In genomic region chr11:76313913-76314740, GRCh38 we compare ENCODE assay signal across 23 cellular contexts.
DNase-seq lines count a peak whose midpoint lies in the region; ATAC-seq, FAIRE-seq and TF ChIP-seq lines count a peak whose summit lies in the region.
"Had no signal": no experiment of that assay in that cellular context is flagged by ENCODE, and none has a peak within 500 bp of the region (broad histone marks: within the 10 kb centered on the region; RNA-seq: fewer than 3 reads in every experiment).

No MANE protein-coding gene starts in this region.

- in situ Hi-C loops in GM12878 (cut with MboI), result no loop called here

- no peak overlapping the region for H3K27ac ChIP-seq in right cardiac atrium (ENCODE audit: low read length)
- H3K27ac ChIP-seq in GM12878 (ENCODE audit: control insufficient read depth, insufficient read depth), result no peak overlapping the region
- H3K27ac ChIP-seq: heart left ventricle, skin epidermis had no signal

- CTCF ChIA-PET in GM12878 (lab: Yijun Ruan, JAX), result interaction anchor here (1.4 to 2.5 kb wide), 2 partner anchors 106 to 417 kb away, joined by 5 to 18 read pairs; no protein-coding TSS in a partner anchor
- CTCF ChIA-PET in activated CD8-positive, alpha-beta T cell treated with anti-CD3 and anti-CD28 coated beads, Interleukin-2, amount 10 ng/mL, durations not matched to agents 7 days and 5 days (lab: Charles Lee), result interaction anchor here (3.5 kb wide), 1 partner anchor 106 kb away, joined by 34 read pairs; no protein-coding TSS in a partner anchor

- no peak for ATAC-seq in right cardiac atrium
- no peak for ATAC-seq in Right ventricle myocardium superior (ENCODE audit: poor library complexity)
- no peak for ATAC-seq in GM12878
- no peak for ATAC-seq in activated CD8-positive, alpha-beta T cell treated with anti-CD3 and anti-CD28 coated beads, Interleukin-2, amount 10 ng/mL, durations not matched to agents 7 days and 5 days
- ATAC-seq: heart left ventricle; naive thymus-derived CD4-positive, alpha-beta T cell had no signal

- POLR2A ChIA-PET in GM12878 (lab: Charles Lee), result interaction anchor here (0.5 kb wide), 1 partner anchor 1076 kb away, joined by 3 read pairs; no protein-coding TSS in a partner anchor
- POLR2A ChIA-PET in activated CD8-positive, alpha-beta T cell treated with anti-CD3 and anti-CD28 coated beads, Interleukin-2, amount 10 ng/mL, durations not matched to agents 7 days and 5 days (lab: Charles Lee), result no interaction called here

- no peak overlapping the region for H3K4me3 ChIP-seq in right cardiac atrium (ENCODE audit: low read length)
- H3K4me3 ChIP-seq in GM12878, result no peak overlapping the region
- H3K4me3 ChIP-seq: heart left ventricle, skin epidermis had no signal

- peak; percentile 45 to 70 (median 69) for DNase-seq in right cardiac atrium
- DNase-seq in Right ventricle myocardium superior, result no peak
- DNase-seq in GM12878 (ENCODE audit: low read depth, low spot score), result no peak
- peak; percentile 56 for DNase-seq in left kidney (ENCODE audit: low read depth, low spot score)
- DNase-seq in activated CD8-positive, alpha-beta T cell treated with anti-CD3 and anti-CD28 coated beads, Interleukin-2, amount 10 ng/mL, durations not matched to agents 7 days and 5 days, result no peak
- DNase-seq in middle frontal gyrus (ENCODE audit: extremely low spot score, low spot score), result no peak
- DNase-seq in activated CD4-positive, alpha-beta T cell treated with anti-CD3 and anti-CD28 coated beads, Interleukin-2, amount 50 U/mL, for 1 hour, result no peak
- no peak for DNase-seq in NOMO-1 (lab: John Stamatoyannopoulos, UW; ENCODE audit: unreplicated experiment in 2 of 2)
- DNase-seq: activated CD4-positive, alpha-beta memory T cell treated with anti-CD3 and anti-CD28 coated beads for 36 hours; activated naive CD4-positive, alpha-beta T cell treated with Interleukin-2 at 50 U/mL for 16 hours; activated T-cell treated with anti-CD3 and anti-CD28 coated beads, Interleukin-2, amount 50 U/mL, for 1 hour; aorta; C1 segment of cervical spinal cord; heart left ventricle; naive thymus-derived CD4-positive, alpha-beta T cell; NCI-H2029 treated with DMSO at 0.1 percent for 48 hours; NCI-H510A treated with DMSO at 0.1 percent for 48 hours; stimulated activated CD4-positive, alpha-beta T cell treated with anti-CD3 and anti-CD28 coated beads, Interleukin-2, amount 100 ng/mL, for 48 hours had no signal

- H3K4me3 Mint-ChIP-seq in activated CD8-positive, alpha-beta T cell treated with anti-CD3 and anti-CD28 coated beads, Interleukin-2, amount 10 ng/mL, durations not matched to agents 7 days and 5 days, result no peak overlapping the region
- H3K4me3 Mint-ChIP-seq: activated CD4-positive, alpha-beta memory T cell treated with anti-CD3 and anti-CD28 coated beads for 36 hours; HFFc6; naive thymus-derived CD4-positive, alpha-beta T cell; T-helper 1 cell treated with Interleukin-12 subunit alpha and Interleukin-12 subunit beta and Interleukin-4 antibody, amounts not matched to agents 30 μg/mL and 1 μg/mL, for 36 hours had no signal

- RAD21 ChIA-PET in GM12878 (lab: Charles Lee; ENCODE audit: unreplicated experiment), result interaction anchor here (0.6 to 1.8 kb wide), 2 partner anchors 102 to 105 kb away, joined by 3 to 17 read pairs; no protein-coding TSS in a partner anchor

- H3K9me3 Mint-ChIP-seq in activated CD8-positive, alpha-beta T cell treated with anti-CD3 and anti-CD28 coated beads, Interleukin-2, amount 10 ng/mL, durations not matched to agents 7 days and 5 days (ENCODE audit: insufficient read depth), result no peaks in the 10 kb centered on the region
- H3K9me3 Mint-ChIP-seq: activated CD4-positive, alpha-beta memory T cell treated with anti-CD3 and anti-CD28 coated beads for 36 hours; HFFc6; naive thymus-derived CD4-positive, alpha-beta T cell; T-helper 1 cell treated with Interleukin-12 subunit alpha and Interleukin-12 subunit beta and Interleukin-4 antibody, amounts not matched to agents 30 μg/mL and 1 μg/mL, for 36 hours had no signal

- no peak for TF ChIP-seq POLR2A in GM12878 (IDR thresholded peaks at IDR 0.05; ENCODE audit: low read depth, low read length)

- H3K27ac Mint-ChIP-seq in activated CD8-positive, alpha-beta T cell treated with anti-CD3 and anti-CD28 coated beads, Interleukin-2, amount 10 ng/mL, durations not matched to agents 7 days and 5 days, result no peak overlapping the region
- H3K27ac Mint-ChIP-seq: activated CD4-positive, alpha-beta memory T cell treated with anti-CD3 and anti-CD28 coated beads for 36 hours; HFFc6; T-helper 1 cell treated with Interleukin-12 subunit alpha and Interleukin-12 subunit beta and Interleukin-4 antibody, amounts not matched to agents 30 μg/mL and 1 μg/mL, for 36 hours had no signal

- WGBS in right cardiac atrium, result 62% methylated on average over 15 of the region's 15 CpGs
- WGBS in GM12878 (ENCODE audit: insufficient coverage, insufficient replicate concordance, low lambda C conversion rate, missing lambda C conversion rate), result 41% methylated on average over 15 of the region's 15 CpGs

- H3K4me2 ChIP-seq in GM12878 (ENCODE audit: control insufficient read depth, insufficient read depth), result no peak overlapping the region

- SMC1A ChIA-PET in GM12878 (lab: Charles Lee; ENCODE audit: uncharacterized antibody, unreplicated experiment), result interaction anchor here (2.3 kb wide), 1 partner anchor 107 kb away, joined by 10 read pairs; no protein-coding TSS in a partner anchor

- TF ChIP-seq EP300 in GM12878 (IDR thresholded peaks at IDR 0.05; ENCODE audit: borderline replicate concordance in 1 of 2, control insufficient read depth in 1 of 2, low read depth in 2 of 2, low read length in 2 of 2), result no peak

- no peak for TF ChIP-seq RAD21 in GM12878 (IDR thresholded peaks at IDR 0.05; ENCODE audit: insufficient read depth, low read depth, low read length)

- no peaks in the 10 kb centered on the region for H3K36me3 Mint-ChIP-seq in activated CD8-positive, alpha-beta T cell treated with anti-CD3 and anti-CD28 coated beads, Interleukin-2, amount 10 ng/mL, durations not matched to agents 7 days and 5 days (ENCODE audit: low read depth)
- H3K36me3 Mint-ChIP-seq: activated CD4-positive, alpha-beta memory T cell treated with anti-CD3 and anti-CD28 coated beads for 36 hours; naive thymus-derived CD4-positive, alpha-beta T cell had no signal

- no peaks in the 10 kb centered on the region for H4K20me1 ChIP-seq in GM12878 (ENCODE audit: control insufficient read depth, insufficient read depth)

- BruUV-seq in GM12878 (replicated peaks; lab: Mats Ljungman, UMichigan), result no TSS peak

- intact Hi-C loops in right cardiac atrium (cut with DNase I) (loop anchor here in 2 of 4 donors (10.0 kb wide), 2 partner anchors 409 to 419 kb away; no protein-coding TSS in a partner anchor), Right ventricle myocardium superior (cut with DNase I) (no loop called here), GM12878 (cut with micrococcal nuclease; ENCODE audit: unreplicated experiment) (no loop called here)

- no peaks in the 10 kb centered on the region for H3K79me2 ChIP-seq in GM12878 (ENCODE audit: control insufficient read depth, insufficient read depth, low read length)

- H3K4me1 ChIP-seq in right cardiac atrium (ENCODE audit: control insufficient read depth, insufficient read depth, low read length), result no peaks in the 10 kb centered on the region
- no peaks in the 10 kb centered on the region for H3K4me1 ChIP-seq in GM12878 (ENCODE audit: control insufficient read depth, insufficient read depth, low read length)
- H3K4me1 ChIP-seq: heart left ventricle had no signal

- H3K4me1 Mint-ChIP-seq in activated CD8-positive, alpha-beta T cell treated with anti-CD3 and anti-CD28 coated beads, Interleukin-2, amount 10 ng/mL, durations not matched to agents 7 days and 5 days (ENCODE audit: low read depth), result no peaks in the 10 kb centered on the region
- H3K4me1 Mint-ChIP-seq: naive thymus-derived CD4-positive, alpha-beta T cell had no signal

- H3K27me3 Mint-ChIP-seq in activated CD8-positive, alpha-beta T cell treated with anti-CD3 and anti-CD28 coated beads, Interleukin-2, amount 10 ng/mL, durations not matched to agents 7 days and 5 days (ENCODE audit: low read depth), result peaks cover 5% of the 10 kb centered on the region

- H2AFZ ChIP-seq in GM12878 (ENCODE audit: control insufficient read depth, low read depth, low read length), result no peak overlapping the region

- no peak overlapping the region for H3K9ac ChIP-seq in GM12878 (ENCODE audit: control insufficient read depth, insufficient read depth, low read length)

- H3K27me3 ChIP-seq in right cardiac atrium (ENCODE audit: control insufficient read depth, insufficient read depth), result no peaks in the 10 kb centered on the region
- peaks cover 0 to 2% of the 10 kb centered on the region in 2 experiments; a peak in 3 of 4 replicates for H3K27me3 ChIP-seq in GM12878 (replicated peaks in 1 of 2; ENCODE audit: control insufficient read depth in 2 of 2, insufficient read depth in 2 of 2, low read length in 1 of 2)
- H3K27me3 ChIP-seq: heart left ventricle had no signal

- no peak for TF ChIP-seq CTCF in GM12878 (IDR thresholded peaks at IDR 0.05 in 2 of 3, conservative IDR thresholded peaks at IDR 0.05 in 1 of 3; ENCODE audit: control insufficient read depth in 2 of 3, extremely low read depth in 1 of 3, insufficient read depth in 1 of 3, low read depth in 3 of 3, low read length in 3 of 3)

- no peaks in the 10 kb centered on the region for H3K36me3 ChIP-seq in GM12878 (ENCODE audit: control insufficient read depth in 2 of 2, insufficient read depth in 2 of 2, low read length in 1 of 2)
- H3K36me3 ChIP-seq: heart left ventricle had no signal

- H3K9me3 ChIP-seq in right cardiac atrium (ENCODE audit: control insufficient read depth, low read length), result no peaks in the 10 kb centered on the region
- H3K9me3 ChIP-seq in GM12878 (replicated peaks; ENCODE audit: control insufficient read depth, insufficient read depth, low read length), result no peaks in the 10 kb centered on the region
- H3K9me3 ChIP-seq: heart left ventricle had no signal

- no peak for FAIRE-seq in GM12878 (lab: Jason Lieb, UNC)
- FAIRE-seq: islet of Langerhans, urothelium cell line had no signal

TF ChIP-seq in GM12878, 131 proteins besides CTCF, POLR2A, EP300 and RAD21:
- TF ChIP-seq ZNF24 (IDR thresholded peaks at IDR 0.05) (peak; percentile 64; the same call in 1 of the 2 replicates), STAT1 (conservative IDR thresholded peaks at IDR 0.05) (no peak), ASH2L (IDR thresholded peaks at IDR 0.05; ENCODE audit: borderline replicate concordance, low read depth) (no peak)

Comparison
In these comparisons a context has a peak if more than half of its experiments do, and no peak if none do; other contexts are left out.
1. DNase-seq: peak in right cardiac atrium (3 of 3) and left kidney (single experiment); none in Right ventricle myocardium superior (single experiment), GM12878 (single experiment), activated CD8-positive, alpha-beta T cell treated with anti-CD3 and anti-CD28 coated beads, Interleukin-2, amount 10 ng/mL, durations not matched to agents 7 days and 5 days (single experiment), middle frontal gyrus (single experiment), activated CD4-positive, alpha-beta T cell treated with anti-CD3 and anti-CD28 coated beads, Interleukin-2, amount 50 U/mL, for 1 hour (single experiment) and NOMO-1 (0 of 2).